8 cellular contexts compared by ENCODE assay signal in the genomic region with DNA sequence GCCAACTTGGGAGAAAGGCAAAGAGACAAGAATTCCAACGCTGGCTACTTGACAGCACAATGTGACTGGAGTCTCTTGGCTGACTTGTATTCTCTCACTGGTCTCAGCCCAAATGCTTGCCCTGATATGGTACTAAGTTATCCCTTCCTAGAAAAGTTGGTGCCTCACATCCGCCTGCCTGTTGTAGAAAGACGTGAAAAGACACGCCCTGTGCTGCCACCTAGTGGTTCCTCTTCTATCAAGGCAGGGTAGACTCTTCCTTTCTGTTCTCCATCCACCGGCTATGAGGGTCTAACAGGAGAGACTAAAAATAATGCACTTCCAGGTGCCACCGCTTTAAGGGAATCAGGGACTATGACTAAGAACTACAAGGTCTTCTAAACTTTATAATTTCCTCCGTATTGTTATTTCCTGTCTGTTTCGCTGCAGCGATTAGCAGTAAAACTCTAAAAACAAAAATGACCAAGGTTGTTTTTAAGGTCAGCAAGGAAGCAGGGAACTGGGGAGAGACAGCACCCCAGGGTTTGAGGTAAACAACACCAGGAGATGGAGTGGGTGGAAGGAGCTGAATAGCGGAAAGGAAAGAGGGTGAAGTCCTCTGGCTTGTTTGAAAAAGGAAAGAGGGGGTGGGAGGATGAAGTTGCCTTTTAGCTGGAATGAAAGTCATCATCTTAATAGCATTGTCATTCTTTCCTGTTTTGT.
DNase-seq lines count a peak whose midpoint lies in the region; ATAC-seq and TF ChIP-seq lines count a peak whose summit lies in the region.

No MANE protein-coding gene starts in this region.

- intact Hi-C loops in left colon (cut with DNase I, micrococcal nuclease), result loop anchor here in 1 of 2 donors (5.0 kb wide), 2 partner anchors 114 to 129 kb away; no protein-coding TSS in a partner anchor

- DNase-seq in GM10248 (ENCODE audit: extremely low spot score) (peak; percentile 79), NCI-H524 (lab: John Stamatoyannopoulos, UW) (peak; percentile 85 to 93), cerebellum (ENCODE audit: low spot score) (peak; percentile 84), left colon (peak; percentile 87 to 96)
- DNase-seq in activated CD4-positive, alpha-beta T cell treated with anti-CD3 and anti-CD28 coated beads for 24 hours (ENCODE audit: low read depth in 2 of 2), result peak; percentile 81 to 88
- DNase-seq in stimulated activated CD4-positive, alpha-beta T cell treated with anti-CD3 and anti-CD28 coated beads, Interleukin-2, amount 100 ng/mL, for 4 hours (ENCODE audit: low read depth), result peak; percentile 81

- POLR2A ChIA-PET in GM10248 (lab: Yijun Ruan, JAX), result no interaction called here

- peak; percentile 83 for TF ChIP-seq CTCF in GM10248 (IDR thresholded peaks at IDR 0.05; ENCODE audit: control extremely low read depth, extremely low read depth, low read depth, missing control alignments)

- CTCF ChIA-PET in GM10248 (lab: Yijun Ruan, JAX), result interaction anchor here (0.8 to 23.0 kb wide), 33 partner anchors 11 to 624 kb away, joined by 3 to 207 read pairs (median 5); a partner anchor contains a TSS

- ATAC-seq in HG03342 (IDR thresholded peaks at IDR 0.05; ENCODE audit: unreplicated experiment), result peak; percentile 71
- peak; percentile 97 for ATAC-seq in left colon
- ATAC-seq in HG03025 (IDR thresholded peaks at IDR 0.05; ENCODE audit: low FRiP score, unreplicated experiment), result no peak
